Comparison of ENCODE assay signal across 8 cellular contexts in genomic region chr17:34420254-34420766, GRCh38. TPM values are rescaled to one million over a fixed set of nuclear protein-coding genes. Genes with fewer than 3 reads are reported as not detected.
A peak's percentile ranks its signal among the peaks of the same experiment; 100 is the strongest.
DNase-seq lines count a peak whose midpoint lies in the region; ATAC-seq and TF ChIP-seq lines count a peak whose summit lies in the region.

No MANE protein-coding gene starts in this region.

- H3K36me3 ChIP-seq in Caco-2 (ENCODE audit: control insufficient read depth, insufficient read depth, low read length) (no peaks in the 10 kb centered on the region), ovary (no peaks in the 10 kb centered on the region), tibial artery (no peaks in the 10 kb centered on the region)

- whole genome bisulfite sequencing in ovary, 3 donors, result 1 to 3% (median 3%) methylated on average over 6 of the region's 6 CpGs

- CTCF ChIA-PET in Caco-2 (lab: Charles Lee), result interaction anchor here (0.7 to 1.2 kb wide), 5 partner anchors 9 to 1113 kb away, joined by 3 to 4 read pairs (median 4); no protein-coding TSS in a partner anchor

- TF ChIP-seq CTCF in Caco-2 (IDR thresholded peaks at IDR 0.05; ENCODE audit: insufficient read depth in 1 of 2, low read depth in 1 of 2, low read length in 1 of 2, severe bottlenecking in 1 of 2, unreplicated experiment in 1 of 2) (peak; percentile 91 to 96), fibroblast of villous mesenchyme (IDR thresholded peaks at IDR 0.05; ENCODE audit: insufficient read depth, low read depth, low read length) (peak; percentile 95), ovary (IDR thresholded peaks at IDR 0.05) (peak; percentile 75 to 77 (median 75)), tibial artery (IDR thresholded peaks at IDR 0.05) (peak; percentile 89 to 92)

- H3K4me3 ChIP-seq in Caco-2 (ENCODE audit: low read depth, low read length) (no peak overlapping the region), fibroblast of villous mesenchyme (ENCODE audit: low read depth, low read length) (no peak overlapping the region), ovary (no peak overlapping the region), tibial artery (no peak overlapping the region)

- H3K4me1 Mint-ChIP-seq in Caco-2 (ENCODE audit: low read depth, unreplicated experiment), result no peaks in the 10 kb centered on the region

- H3K27me3 ChIP-seq in Caco-2 (replicated peaks; ENCODE audit: control insufficient read depth, insufficient read depth, low read length) (peaks cover 3% of the 10 kb centered on the region), ovary (no peaks in the 10 kb centered on the region), tibial artery (peaks cover 0 to 70% of the 10 kb centered on the region in 2 donors)

- peak; percentile 83 for TF ChIP-seq RAD21 in Ishikawa (IDR thresholded peaks at IDR 0.05; ENCODE audit: low read depth)

- no peaks in the 10 kb centered on the region for H3K9me3 ChIP-seq in Caco-2
- no peaks in the 10 kb centered on the region for H3K9me3 ChIP-seq in ovary
- no peaks in the 10 kb centered on the region for H3K9me3 ChIP-seq in tibial artery

- intact Hi-C loops in Caco-2 (cut with micrococcal nuclease; ENCODE audit: unreplicated experiment) (loop anchor here (1.0 to 5.0 kb wide), 4 partner anchors 97 to 560 kb away; partner anchors contain the start of gene LIG3), ovary (cut with DNase I) (loop anchor here in 3 of 4 donors (2.0 to 10.0 kb wide), 5 partner anchors 214 to 704 kb away; partner anchors contain the start of genes FNDC8 (in 2 of the 3) and RAD51D (in 1 of the 3)), tibial artery (cut with DNase I; ENCODE audit: low total_unique reads) (loop anchor here (5.0 kb wide), 1 partner anchor 217 kb away; no protein-coding TSS in a partner anchor)

- H3K27ac Mint-ChIP-seq in Caco-2 (ENCODE audit: unreplicated experiment), result no peak overlapping the region

- peaks cover 21% of the 10 kb centered on the region for H3K27me3 Mint-ChIP-seq in Caco-2 (ENCODE audit: insufficient read depth, unreplicated experiment)

- no peaks in the 10 kb centered on the region for H3K36me3 Mint-ChIP-seq in Caco-2 (ENCODE audit: insufficient read depth, unreplicated experiment)

- no TSS peak for BruUV-seq in Caco-2 (replicated peaks; lab: Mats Ljungman, UMichigan)

- DNase-seq in Caco-2, result peak; percentile 68 to 77
- DNase-seq in RPMI7951 (ENCODE audit: low read depth), result peak; percentile 45
- DNase-seq in activated T-helper 1 cell treated with anti-CD3 and anti-CD28 coated beads, Interleukin-2, amount 50 U/mL, for 16 hours (ENCODE audit: low read depth in 1 of 2, low spot score in 1 of 2), result peak; percentile 32 to 44
- peak; percentile 54 for DNase-seq in fibroblast of villous mesenchyme (ENCODE audit: low read depth)
- peak; percentile 29 to 68 (median 66) for DNase-seq in ovary
- DNase-seq in tibial artery, result peak in 1 of 2 donors; percentile 59

- no peak for TF ChIP-seq POLR2A in ovary (IDR thresholded peaks at IDR 0.05)

- no peak for ATAC-seq in HG03378 (IDR thresholded peaks at IDR 0.05; ENCODE audit: unreplicated experiment)

- H3K4me3 Mint-ChIP-seq in Caco-2 (ENCODE audit: unreplicated experiment), result no peak overlapping the region

- no peaks in the 10 kb centered on the region for H3K9me3 Mint-ChIP-seq in Caco-2 (ENCODE audit: unreplicated experiment)

- H3K4me1 ChIP-seq in Caco-2, result no peaks in the 10 kb centered on the region
- H3K4me1 ChIP-seq in ovary (ENCODE audit: insufficient read depth), result no peaks in the 10 kb centered on the region
- H3K4me1 ChIP-seq in tibial artery, result no peaks in the 10 kb centered on the region

- POLR2A ChIA-PET in Caco-2 (lab: Charles Lee), result no interaction called here

- H3K27ac ChIP-seq in ovary, result no peak overlapping the region
- no peak overlapping the region for H3K27ac ChIP-seq in tibial artery

- no peak for TF ChIP-seq EP300 in Ishikawa (IDR thresholded peaks at IDR 0.05; ENCODE audit: borderline replicate concordance)
- TF ChIP-seq EP300 in ovary (IDR thresholded peaks at IDR 0.05), result no peak

TF ChIP-seq in Ishikawa, 13 proteins besides CTCF, POLR2A, EP300 and RAD21:
- TF ChIP-seq CEBPB (IDR thresholded peaks at IDR 0.05) (no peak), TAF1 (IDR thresholded peaks at IDR 0.05; ENCODE audit: low read depth) (no peak)

RNA-seq across cellular contexts. Expression of gene CCL1, which starts 57.3 kb away (rescaled TPM):
- total RNA-seq in Caco-2 (2022) (not detected in 2 replicates), fibroblast of villous mesenchyme (not detected in 2 replicates), ovary (not detected)
- not detected in 2 replicates for total RNA-seq in RPMI7951 (2014; rRNA removed; shearing (Covaris generic))
- not detected for polyA plus RNA-seq in ovary
